In the genomic region with DNA sequence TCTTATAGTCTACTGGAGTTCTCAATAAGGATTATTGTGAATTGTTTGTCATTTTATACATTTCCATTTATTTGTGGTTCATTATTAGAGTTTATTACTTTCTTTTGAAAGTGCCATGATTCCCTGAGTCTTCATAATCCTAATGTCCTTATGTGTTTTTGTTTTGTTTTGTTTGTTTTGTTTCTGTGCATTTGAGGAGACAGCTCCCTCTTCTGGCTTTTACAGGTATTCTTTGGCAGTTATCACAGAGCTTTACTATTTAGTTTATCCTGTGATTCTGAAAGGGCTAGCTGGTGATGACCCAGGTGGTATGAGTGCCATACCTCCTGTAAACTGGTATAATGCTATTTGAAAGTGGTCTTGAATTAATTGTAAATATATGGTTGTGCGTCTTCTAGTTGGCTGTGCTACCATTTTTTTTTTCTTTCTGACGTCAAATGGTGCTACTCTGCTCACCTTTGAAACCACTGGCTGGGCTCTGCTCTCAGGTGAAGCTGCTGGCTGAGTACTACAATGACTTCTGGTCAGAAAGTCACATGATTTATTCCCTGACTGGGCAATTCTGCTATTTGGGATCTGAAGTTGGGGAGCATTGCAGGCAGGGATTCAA, we compare ENCODE assay signal across 11 cellular contexts.
DNase-seq lines count a peak whose midpoint lies in the region; ATAC-seq and TF ChIP-seq lines count a peak whose summit lies in the region.
"Had no signal": no experiment of that assay in that cellular context is flagged by ENCODE, and none has a peak within 500 bp of the region (broad histone marks: within the 10 kb centered on the region; RNA-seq: fewer than 3 reads in every experiment).

No MANE protein-coding gene starts in this region.

- CTCF ChIA-PET in BJ (lab: Yijun Ruan, JAX), result interaction anchor here (0.7 to 0.8 kb wide), 3 partner anchors 161 to 1867 kb away, joined by 3 to 5 read pairs (median 4); no protein-coding TSS in a partner anchor
- CTCF ChIA-PET in OCI-LY7 (lab: Charles Lee; ENCODE audit: unreplicated experiment), result no interaction called here

- BruUV-seq in OCI-LY7 (replicated peaks; lab: Mats Ljungman, UMichigan), result no TSS peak

- no peaks in the 10 kb centered on the region for H3K9me2 ChIP-seq in OCI-LY7 (ENCODE audit: insufficient read depth, low read length)

- H3K4me1 ChIP-seq in OCI-LY7 (ENCODE audit: insufficient read depth, low read length, poor library complexity, severe bottlenecking), result no peaks in the 10 kb centered on the region

- TF ChIP-seq CTCF in BJ (IDR thresholded peaks at IDR 0.05; ENCODE audit: insufficient read depth, low read depth, low read length) (peak; percentile 16; the same call in 1 of the 2 replicates), OCI-LY7 (conservative IDR thresholded peaks at IDR 0.05; ENCODE audit: low read length) (peak; percentile 76), fibroblast of villous mesenchyme (IDR thresholded peaks at IDR 0.05; ENCODE audit: insufficient read depth, low read depth, low read length) (peak; percentile 51)

- DNase-seq in BJ (ENCODE audit: low read depth) (no peak), H4 (ENCODE audit: low spot score) (peak; percentile 20), OCI-LY7 (ENCODE audit: low spot score) (peak; percentile 4), fibroblast of villous mesenchyme (ENCODE audit: low read depth) (peak; percentile 8), NCI-H187 treated with DMSO at 0.1 percent for 48 hours (lab: John Stamatoyannopoulos, UW) (no peak), posterior vena cava (ENCODE audit: low spot score) (no peak), cerebellum (ENCODE audit: low spot score) (no peak)
- DNase-seq: activated naive CD8-positive, alpha-beta T cell treated with anti-CD3 and anti-CD28 coated beads, Interleukin-2, amount 10 ng/mL, durations not matched to agents 7 days and 5 days; naive thymus-derived CD4-positive, alpha-beta T cell had no signal

- no peak overlapping the region for H3K27ac ChIP-seq in OCI-LY7 (ENCODE audit: low read depth, low read length, poor library complexity, severe bottlenecking)
- H3K27ac ChIP-seq: thoracic aorta had no signal

- no peak for ATAC-seq in HG03571 (IDR thresholded peaks at IDR 0.05; ENCODE audit: unreplicated experiment)
- ATAC-seq: naive thymus-derived CD4-positive, alpha-beta T cell had no signal

- H3K36me3 ChIP-seq in BJ (ENCODE audit: control insufficient read depth, insufficient read depth, low read length) (no peaks in the 10 kb centered on the region), OCI-LY7 (ENCODE audit: insufficient read depth, low read length) (no peaks in the 10 kb centered on the region)
- H3K36me3 ChIP-seq: thoracic aorta had no signal

- H4K20me1 ChIP-seq in OCI-LY7 (ENCODE audit: insufficient read depth, low read length), result no peaks in the 10 kb centered on the region

- H3K4me3 ChIP-seq in BJ (ENCODE audit: low read depth, low read length) (no peak overlapping the region), OCI-LY7 (ENCODE audit: low read depth, low read length, poor library complexity, severe bottlenecking) (no peak overlapping the region), fibroblast of villous mesenchyme (ENCODE audit: low read depth, low read length) (no peak overlapping the region)
- H3K4me3 ChIP-seq: thoracic aorta had no signal

- H3K27me3 ChIP-seq in BJ (ENCODE audit: control insufficient read depth, insufficient read depth, low read length), result no peaks in the 10 kb centered on the region

- H3K79me2 ChIP-seq in OCI-LY7 (ENCODE audit: insufficient read depth, low read depth, low read length), result no peaks in the 10 kb centered on the region

- H2AFZ ChIP-seq in OCI-LY7 (ENCODE audit: low read length), result no peak overlapping the region

- intact Hi-C loops in OCI-LY7 (cut with micrococcal nuclease; ENCODE audit: unreplicated experiment) (loop anchor here (5.0 kb wide), 1 partner anchor 679 kb away; no protein-coding TSS in a partner anchor), posterior vena cava (cut with DNase I) (no loop called here)

- H3K9me3 ChIP-seq in OCI-LY7 (ENCODE audit: low read length), result no peaks in the 10 kb centered on the region
- H3K9me3 ChIP-seq: thoracic aorta had no signal

- no peak overlapping the region for H3K4me2 ChIP-seq in OCI-LY7 (ENCODE audit: low read length)

- POLR2A ChIA-PET in BJ (lab: Charles Lee), result no interaction called here
- POLR2A ChIA-PET in OCI-LY7 (lab: Charles Lee), result interaction anchor here (1.0 kb wide), 1 partner anchor 22 kb away, joined by 3 read pairs; no protein-coding TSS in a partner anchor

Comparison
In these comparisons a context has a peak if more than half of its experiments do, and no peak if none do; other contexts are left out.
1. DNase-seq: peak in H4 (single experiment), OCI-LY7 (single experiment) and fibroblast of villous mesenchyme (single experiment); none in BJ (single experiment), NCI-H187 treated with DMSO at 0.1 percent for 48 hours (single experiment), posterior vena cava (single experiment) and cerebellum (single experiment).
2. CTCF ChIP-seq: peak in every context shown above with its lines; median percentile 76 in OCI-LY7; 51 in fibroblast of villous mesenchyme; 16 in BJ.